ENCODE assay signal across 14 cellular contexts in genomic region chr7:87810726-87811125, GRCh38.
"Had no signal": no experiment of that assay in that cellular context is flagged by ENCODE, and none has a peak within 500 bp of the region (broad histone marks: within the 10 kb centered on the region; RNA-seq: fewer than 3 reads in every experiment).

No MANE protein-coding gene starts in this region.

- DNase-seq: effector memory CD4-positive, alpha-beta T cell; esophagus squamous epithelium; glutamatergic neuron; immature natural killer cell; kidney glomerular epithelial cell; naive thymus-derived CD4-positive, alpha-beta T cell; nephron progenitor cell; posterior cingulate gyrus; sigmoid colon; stimulated activated naive CD4-positive, alpha-beta T cell treated with Interleukin-2 at 50 U/mL for 16 hours; trophoblast cell had no signal

- H3K4me1 Mint-ChIP-seq: immature natural killer cell, nephron progenitor cell had no signal

- H3K4me3 ChIP-seq: esophagus squamous epithelium, gastroesophageal sphincter, sigmoid colon, skin epidermis had no signal

- H3K9me3 Mint-ChIP-seq: immature natural killer cell; naive thymus-derived CD4-positive, alpha-beta T cell; nephron progenitor cell had no signal

- H3K27me3 ChIP-seq: esophagus squamous epithelium, gastroesophageal sphincter, sigmoid colon had no signal

- H3K4me3 Mint-ChIP-seq: immature natural killer cell; naive thymus-derived CD4-positive, alpha-beta T cell; nephron progenitor cell had no signal

- ATAC-seq: gastroesophageal sphincter; naive thymus-derived CD4-positive, alpha-beta T cell had no signal

- H3K27ac ChIP-seq: epithelial cell of prostate, esophagus squamous epithelium, gastroesophageal sphincter, sigmoid colon, skin epidermis had no signal

- H3K36me3 ChIP-seq: esophagus squamous epithelium, gastroesophageal sphincter, sigmoid colon had no signal

- H3K27ac Mint-ChIP-seq: immature natural killer cell; naive thymus-derived CD4-positive, alpha-beta T cell; nephron progenitor cell had no signal

- H3K4me1 ChIP-seq: esophagus squamous epithelium, gastroesophageal sphincter, sigmoid colon had no signal

- H3K36me3 Mint-ChIP-seq: immature natural killer cell; naive thymus-derived CD4-positive, alpha-beta T cell had no signal

- H3K9me3 ChIP-seq: esophagus squamous epithelium, gastroesophageal sphincter, sigmoid colon had no signal
